ENCODE assay signal across 12 cellular contexts in the genomic region with DNA sequence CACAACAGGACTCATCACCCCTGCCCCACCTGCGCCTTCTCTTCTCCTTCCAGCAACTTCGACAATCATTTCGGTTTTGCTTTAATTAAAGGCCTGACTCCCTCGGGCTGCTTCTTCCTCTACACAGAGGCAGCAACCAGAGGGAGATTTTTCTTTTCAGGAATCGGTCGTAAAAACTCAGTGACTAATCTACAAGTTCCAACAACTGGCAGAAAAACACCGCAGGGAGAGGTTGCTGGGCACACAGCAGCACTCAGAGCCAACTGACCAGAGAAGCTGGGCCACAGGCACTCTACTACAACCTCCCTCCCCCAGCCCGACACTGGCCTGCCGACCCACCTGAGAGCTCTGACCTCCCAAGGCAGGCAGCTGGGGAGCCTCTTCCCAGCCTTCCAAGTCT. TPM values are rescaled to one million over a fixed set of nuclear protein-coding genes. Genes with fewer than 3 reads are reported as not detected.
DNase-seq lines count a peak whose midpoint lies in the region; ATAC-seq, FAIRE-seq and TF ChIP-seq lines count a peak whose summit lies in the region.
"Not testable (repeated sequence)": the region's sequence is repeated elsewhere in the genome, so short reads cannot be mapped to it uniquely, and the experiment has no call there.
"Had no signal": no experiment of that assay in that cellular context is flagged by ENCODE, and none has a peak within 500 bp of the region (broad histone marks: within the 10 kb centered on the region; RNA-seq: fewer than 3 reads in every experiment).

No MANE protein-coding gene starts in this region.

- ATAC-seq in PC-3, result peak; percentile 65
- peak; percentile 48 for ATAC-seq in Panc1
- ATAC-seq in RWPE2 (ENCODE audit: low read depth), result peak; percentile 76
- peak; percentile 2 for ATAC-seq in esophagus mucosa
- ATAC-seq in foreskin keratinocyte, result peak; percentile 69
- peak; percentile 1 for ATAC-seq in left colon
- 0 out of 3 replicates have a peak, but pooled peaks have one; percentile 6 for ATAC-seq in HepG2
- ATAC-seq in mucosa of descending colon, result peak; percentile 6

- H3K9me2 ChIP-seq in PC-3 (replicated peaks; ENCODE audit: low read length), result not testable (repeated sequence)

- H3K79me2 ChIP-seq in PC-3 (ENCODE audit: low read length); HepG2 (ENCODE audit: insufficient read depth, low read length): not testable (repeated sequence)

- H3K9me3 ChIP-seq in PC-3 (ENCODE audit: low read length); Panc1 (ENCODE audit: control insufficient read depth, insufficient read depth, low read depth, low read length); RWPE2 (ENCODE audit: severe bottlenecking); HepG2 (ENCODE audit: low read length); mucosa of descending colon: not testable (repeated sequence)

- not testable (repeated sequence) for DNase-seq in PC-3; Panc1 (ENCODE audit: low read depth, low spot score); RWPE2 (ENCODE audit: low spot score); foreskin keratinocyte; left colon; HepG2 (ENCODE audit: low spot score); mucosa of descending colon

- WGBS in HepG2 (ENCODE audit: low lambda C conversion rate), result no CpG with 5 or more reads among the region's 9 CpGs

- not testable (repeated sequence) for TF ChIP-seq CTCF in PC-3 (conservative IDR thresholded peaks at IDR 0.05; ENCODE audit: low read depth, low read length); Panc1 (IDR thresholded peaks at IDR 0.05); RWPE2 (IDR thresholded peaks at IDR 0.05; ENCODE audit: poor library complexity, severe bottlenecking); foreskin keratinocyte (conservative IDR thresholded peaks at IDR 0.05); HepG2 (CRISPR knock-in tag; IDR thresholded peaks at IDR 0.05); mucosa of descending colon (IDR thresholded peaks at IDR 0.05)

- FAIRE-seq in HepG2 (lab: Jason Lieb, UNC), result not testable (repeated sequence)

- intact Hi-C loops in PC-3 (cut with micrococcal nuclease); Panc1 (cut with micrococcal nuclease; ENCODE audit: unreplicated experiment); left colon (cut with DNase I, micrococcal nuclease); HepG2 (cut with micrococcal nuclease; ENCODE audit: unreplicated experiment); mucosa of descending colon (cut with DNase I, micrococcal nuclease): not testable (repeated sequence)

- H3K4me2 ChIP-seq in PC-3 (ENCODE audit: low read length); HepG2 (ENCODE audit: low read depth, low read length): not testable (repeated sequence)

- not testable (repeated sequence) for H3K9ac ChIP-seq in PC-3 (ENCODE audit: low read length); HepG2 (ENCODE audit: insufficient read depth, low read depth, low read length)

- H3K4me3 ChIP-seq in PC-3 (ENCODE audit: low read length); Panc1 (ENCODE audit: low read depth in 2 of 2, low read length in 2 of 2); RWPE2 (ENCODE audit: severe bottlenecking); HepG2 (replicated peaks in 1 of 3; ENCODE audit: insufficient read depth in 1 of 3, low read depth in 2 of 3, low read length in 3 of 3); mucosa of descending colon: not testable (repeated sequence)

- not testable (repeated sequence) for BruUV-seq in PC-3 (replicated peaks; lab: Mats Ljungman, UMichigan); Panc1 (replicated peaks; lab: Mats Ljungman, UMichigan); HepG2 (replicated peaks; lab: Mats Ljungman, UMichigan)

- not testable (repeated sequence) for H2AFZ ChIP-seq in PC-3 (ENCODE audit: low read length); HepG2 (ENCODE audit: low read length)

- POLR2A ChIA-PET in PC-3 (lab: Charles Lee; ENCODE audit: unreplicated experiment); Panc1 (lab: Charles Lee); HepG2 (lab: Yijun Ruan, JAX): not testable (repeated sequence)

- not testable (repeated sequence) for H3K4me1 ChIP-seq in PC-3 (ENCODE audit: insufficient read depth, low read length); Panc1 (ENCODE audit: control insufficient read depth, insufficient read depth, low read length); RWPE2 (ENCODE audit: insufficient read depth, poor library complexity, severe bottlenecking); foreskin keratinocyte; HepG2 (ENCODE audit: insufficient read depth, low read length); mucosa of descending colon (ENCODE audit: low read depth)

- CTCF ChIA-PET in PC-3 (lab: Charles Lee); Panc1 (lab: Charles Lee); HepG2 (lab: Yijun Ruan, JAX; ENCODE audit: low intra/inter-chr PET ratio, low total read pairs): not testable (repeated sequence)

- TF ChIP-seq RAD21 in HepG2 (CRISPR knock-in tag; IDR thresholded peaks at IDR 0.05), result not testable (repeated sequence)

- in situ Hi-C loops in Panc1 (cut with HindIII; ENCODE audit: low pct_unique_long_range_greater_than_20kb, low sequenced_read_pairs); HepG2 (cut with HindIII; ENCODE audit: extremely low pct_ligation_motif_present, low pct_unique_long_range_greater_than_20kb): not testable (repeated sequence)

- not testable (repeated sequence) for H3K27ac ChIP-seq in PC-3 (ENCODE audit: low read length); Panc1 (ENCODE audit: low read length); RWPE2 (ENCODE audit: poor library complexity, severe bottlenecking); foreskin keratinocyte; HepG2 (ENCODE audit: extremely low read length, insufficient read depth, low read length)

- H3K36me3 ChIP-seq in PC-3 (ENCODE audit: low read depth, low read length); Panc1 (ENCODE audit: control insufficient read depth, insufficient read depth, low read length); RWPE2 (ENCODE audit: low read depth); HepG2 (replicated peaks in 1 of 2; ENCODE audit: control insufficient read depth in 1 of 2, insufficient read depth in 2 of 2, low read length in 2 of 2); mucosa of descending colon (ENCODE audit: low read depth): not testable (repeated sequence)

- TF ChIP-seq POLR2A in HepG2 (IDR thresholded peaks at IDR 0.05; ENCODE audit: insufficient read depth in 1 of 2, low read depth in 2 of 2, low read length in 2 of 2), result not testable (repeated sequence)

- TF ChIP-seq EP300 in HepG2 (IDR thresholded peaks at IDR 0.05; ENCODE audit: low read depth in 2 of 2, low read length in 2 of 2); HepG2 (CRISPR knock-in tag; IDR thresholded peaks at IDR 0.05; ENCODE audit: borderline replicate concordance): not testable (repeated sequence)

- not testable (repeated sequence) for H3F3A ChIP-seq in PC-3 (ENCODE audit: low read length, unreplicated experiment)

- not testable (repeated sequence) for H4K20me1 ChIP-seq in PC-3 (ENCODE audit: low read length); HepG2 (ENCODE audit: insufficient read depth, low read length)

- H3K27me3 ChIP-seq in PC-3 (ENCODE audit: low read length); Panc1 (ENCODE audit: control insufficient read depth, insufficient read depth, low read length); RWPE2 (ENCODE audit: insufficient read depth, poor library complexity, severe bottlenecking); foreskin keratinocyte; HepG2 (ENCODE audit: control insufficient read depth in 1 of 2, insufficient read depth in 2 of 2, low read length in 2 of 2): not testable (repeated sequence)

RNA-seq across cellular contexts. Expression of a gene that starts 36.0 kb away (rescaled TPM):
- total RNA-seq in PC-3 (2014; rRNA removed), result 0.29 TPM in 1 of 2 replicates, not detected in the other
- total RNA-seq in Panc1 (2021; ENCODE audit: unreplicated experiment), result 0.90 TPM
- 1.7 TPM for polyA plus RNA-seq in Panc1 (2012; ENCODE audit: insufficient read length)
- 0.04 TPM for total RNA-seq in esophagus mucosa
- 0.07 TPM in 1 of 2 replicates, not detected in the other for total RNA-seq in foreskin keratinocyte
- polyA plus RNA-seq in foreskin keratinocyte, result 0.01 and 0.02 TPM in 2 replicates
- under 1 TPM in 1 of 2 donors, not detected in 1; 0.28 TPM for total RNA-seq in left colon
- total RNA-seq in HepG2 (2016; rRNA removed; fragmentation: Illumina TruSeq; extraction: Trizol), result 0.11 and 0.15 TPM in 2 replicates
- total RNA-seq in HepG2 (2016; cell fraction: cytosol; rRNA removed; fragmentation: Illumina TruSeq; extraction: Trizol; ENCODE audit: low read depth), result not detected in 2 replicates
- total RNA-seq in HepG2 (2016; cell fraction: insoluble cytoplasmic fraction; rRNA removed; fragmentation: Illumina TruSeq; extraction: Trizol), result 0.13 and 0.16 TPM in 2 replicates
- 0.03 TPM in 1 of 2 replicates, not detected in the other for total RNA-seq in HepG2 (2016; cell fraction: membrane; rRNA removed; fragmentation: Illumina TruSeq; extraction: Trizol)
- total RNA-seq in HepG2 (2016; cell fraction: nucleus; rRNA removed; fragmentation: Illumina TruSeq; extraction: Trizol), result 0.22 TPM in 1 of 2 replicates, not detected in the other
- not detected in 2 replicates for polyA plus RNA-seq in HepG2 (2011; rRNA removed)
- 0.01 TPM in 2 replicates for polyA plus RNA-seq in HepG2 (2011; cell fraction: cytosol; rRNA removed)
- 0.03 TPM in 1 of 2 replicates, not detected in the other for polyA plus RNA-seq in HepG2 (2011; cell fraction: nucleus; rRNA removed)
- polyA plus RNA-seq in HepG2 (2012), result 0.03 TPM in 2 replicates
- polyA plus RNA-seq in HepG2 (2016; cell fraction: cytosol; fragmentation: Illumina TruSeq; extraction: Trizol; ENCODE audit: low read depth), result not detected in 2 replicates
- polyA plus RNA-seq in HepG2 (2016; cell fraction: insoluble cytoplasmic fraction; fragmentation: Illumina TruSeq; extraction: Trizol; ENCODE audit: low read depth), result 0.04 and 0.11 TPM in 2 replicates
- 0.05 TPM in 1 of 2 replicates, not detected in the other for polyA plus RNA-seq in HepG2 (2016; cell fraction: membrane; fragmentation: Illumina TruSeq; extraction: Trizol; ENCODE audit: low read depth)
- not detected in 2 replicates for polyA plus RNA-seq in HepG2 (2016; cell fraction: nucleus; fragmentation: Illumina TruSeq; extraction: Trizol; ENCODE audit: insufficient read depth, low read depth)
- polyA minus RNA-seq in HepG2 (2011; rRNA and poly(A)+ RNA removed; ENCODE audit: low replicate concordance), result 0.02 and 0.49 TPM in 2 replicates
- polyA minus RNA-seq in HepG2 (2011; cell fraction: cytosol; rRNA and poly(A)+ RNA removed), result not detected in 2 replicates
- not detected in 2 replicates for polyA minus RNA-seq in HepG2 (2011; cell fraction: nucleus; rRNA and poly(A)+ RNA removed)
- under 1 TPM in 2 of 3 donors, not detected in 1; 0.13 to 0.22 TPM for total RNA-seq in mucosa of descending colon
- total RNA-seq: Calu3; CD8-positive, alpha-beta T cell; Daoy had no signal
- polyA plus RNA-seq: AG04450 had no signal

RNA-seq across cellular contexts. Expression of a gene that starts 48.0 kb away (rescaled TPM):
- total RNA-seq in PC-3 (2014; rRNA removed) (6.4 and 6.7 TPM in 2 replicates), Panc1 (2021; ENCODE audit: unreplicated experiment) (2.9 TPM), esophagus mucosa (4.2 TPM), foreskin keratinocyte (0.46 and 1.2 TPM in 2 replicates), left colon (1 to 10 TPM; 3.3 to 4.0 TPM), HepG2 (2016; rRNA removed; fragmentation: Illumina TruSeq; extraction: Trizol) (1.2 and 2.9 TPM in 2 replicates), mucosa of descending colon (1 to 10 TPM; 1.3 to 2.9 (median 2.1) TPM)
- polyA plus RNA-seq in Panc1 (2012; ENCODE audit: insufficient read length), result 1.4 TPM
- polyA plus RNA-seq in foreskin keratinocyte (1.2 and 1.3 TPM in 2 replicates), HepG2 (2011; rRNA removed) (2.9 and 3.3 TPM in 2 replicates)
- total RNA-seq in HepG2 (2016; cell fraction: cytosol; rRNA removed; fragmentation: Illumina TruSeq; extraction: Trizol; ENCODE audit: low read depth), result 1.9 and 4.2 TPM in 2 replicates
- 0.85 and 0.91 TPM in 2 replicates for total RNA-seq in HepG2 (2016; cell fraction: insoluble cytoplasmic fraction; rRNA removed; fragmentation: Illumina TruSeq; extraction: Trizol)
- 1.3 and 1.9 TPM in 2 replicates for total RNA-seq in HepG2 (2016; cell fraction: membrane; rRNA removed; fragmentation: Illumina TruSeq; extraction: Trizol)
- total RNA-seq in HepG2 (2016; cell fraction: nucleus; rRNA removed; fragmentation: Illumina TruSeq; extraction: Trizol), result 1.6 TPM in 2 replicates
- 3.1 and 4.1 TPM in 2 replicates for polyA plus RNA-seq in HepG2 (2011; cell fraction: cytosol; rRNA removed)
- polyA plus RNA-seq in HepG2 (2011; cell fraction: nucleus; rRNA removed), result 19.1 and 20.7 TPM in 2 replicates
- polyA plus RNA-seq in HepG2 (2012), result 1.2 and 1.3 TPM in 2 replicates
- polyA plus RNA-seq in HepG2 (2016; cell fraction: cytosol; fragmentation: Illumina TruSeq; extraction: Trizol; ENCODE audit: low read depth), result 0.45 and 0.86 TPM in 2 replicates
- 0.90 and 1.4 TPM in 2 replicates for polyA plus RNA-seq in HepG2 (2016; cell fraction: insoluble cytoplasmic fraction; fragmentation: Illumina TruSeq; extraction: Trizol; ENCODE audit: low read depth)
- polyA plus RNA-seq in HepG2 (2016; cell fraction: membrane; fragmentation: Illumina TruSeq; extraction: Trizol; ENCODE audit: low read depth), result 0.54 and 0.72 TPM in 2 replicates
- polyA plus RNA-seq in HepG2 (2016; cell fraction: nucleus; fragmentation: Illumina TruSeq; extraction: Trizol; ENCODE audit: insufficient read depth, low read depth), result 3.6 and 4.2 TPM in 2 replicates
- 1.1 and 3.0 TPM in 2 replicates for polyA minus RNA-seq in HepG2 (2011; rRNA and poly(A)+ RNA removed; ENCODE audit: low replicate concordance)
- polyA minus RNA-seq in HepG2 (2011; cell fraction: cytosol; rRNA and poly(A)+ RNA removed), result 1.3 and 2.4 TPM in 2 replicates
- polyA minus RNA-seq in HepG2 (2011; cell fraction: nucleus; rRNA and poly(A)+ RNA removed), result 2.2 and 4.0 TPM in 2 replicates

RNA-seq across cellular contexts. Expression of a gene that starts 52.3 kb away (rescaled TPM):
- total RNA-seq in PC-3 (2014; rRNA removed) (50.7 and 72.0 TPM in 2 replicates), Panc1 (2021; ENCODE audit: unreplicated experiment) (51.1 TPM), esophagus mucosa (35.9 TPM), foreskin keratinocyte (92.2 and 92.4 TPM in 2 replicates), left colon (10 to 100 TPM; 51.5 to 59.6 TPM), HepG2 (2016; rRNA removed; fragmentation: Illumina TruSeq; extraction: Trizol) (58.1 and 74.0 TPM in 2 replicates), mucosa of descending colon (10 to 100 TPM; 52.6 to 60.9 (median 60.7) TPM)
- polyA plus RNA-seq in Panc1 (2012; ENCODE audit: insufficient read length), result 39.7 TPM
- polyA plus RNA-seq in foreskin keratinocyte (96.9 and 101 TPM in 2 replicates), HepG2 (2011; rRNA removed) (28.4 and 30.2 TPM in 2 replicates)
- total RNA-seq in HepG2 (2016; cell fraction: cytosol; rRNA removed; fragmentation: Illumina TruSeq; extraction: Trizol; ENCODE audit: low read depth), result 18.9 and 21.0 TPM in 2 replicates
- total RNA-seq in HepG2 (2016; cell fraction: insoluble cytoplasmic fraction; rRNA removed; fragmentation: Illumina TruSeq; extraction: Trizol), result 54.7 and 71.2 TPM in 2 replicates
- total RNA-seq in HepG2 (2016; cell fraction: membrane; rRNA removed; fragmentation: Illumina TruSeq; extraction: Trizol), result 28.3 and 30.3 TPM in 2 replicates
- total RNA-seq in HepG2 (2016; cell fraction: nucleus; rRNA removed; fragmentation: Illumina TruSeq; extraction: Trizol), result 19.5 and 20.6 TPM in 2 replicates
- 23.5 and 29.7 TPM in 2 replicates for polyA plus RNA-seq in HepG2 (2011; cell fraction: cytosol; rRNA removed)
- 6.3 and 8.9 TPM in 2 replicates for polyA plus RNA-seq in HepG2 (2011; cell fraction: nucleus; rRNA removed)
- polyA plus RNA-seq in HepG2 (2012), result 34.6 and 41.4 TPM in 2 replicates
- polyA plus RNA-seq in HepG2 (2016; cell fraction: cytosol; fragmentation: Illumina TruSeq; extraction: Trizol; ENCODE audit: low read depth), result 22.0 and 22.8 TPM in 2 replicates
- polyA plus RNA-seq in HepG2 (2016; cell fraction: insoluble cytoplasmic fraction; fragmentation: Illumina TruSeq; extraction: Trizol; ENCODE audit: low read depth), result 108 and 112 TPM in 2 replicates
- 30.8 and 30.9 TPM in 2 replicates for polyA plus RNA-seq in HepG2 (2016; cell fraction: membrane; fragmentation: Illumina TruSeq; extraction: Trizol; ENCODE audit: low read depth)
- polyA plus RNA-seq in HepG2 (2016; cell fraction: nucleus; fragmentation: Illumina TruSeq; extraction: Trizol; ENCODE audit: insufficient read depth, low read depth), result 38.8 and 39.3 TPM in 2 replicates
- polyA minus RNA-seq in HepG2 (2011; rRNA and poly(A)+ RNA removed; ENCODE audit: low replicate concordance), result 22.7 and 33.2 TPM in 2 replicates
- polyA minus RNA-seq in HepG2 (2011; cell fraction: cytosol; rRNA and poly(A)+ RNA removed), result 16.1 and 16.5 TPM in 2 replicates
- polyA minus RNA-seq in HepG2 (2011; cell fraction: nucleus; rRNA and poly(A)+ RNA removed), result 8.5 and 11.7 TPM in 2 replicates

Comparison
In these comparisons a context has a peak if more than half of its experiments do, and no peak if none do; other contexts are left out.
1. ATAC-seq: peak in every context shown above with its lines; median percentile 76 in RWPE2; 69 in foreskin keratinocyte; 65 in PC-3; 48 in Panc1; 6 in HepG2; 6 in mucosa of descending colon; 2 in esophagus mucosa; 1 in left colon.